In the genomic region with DNA sequence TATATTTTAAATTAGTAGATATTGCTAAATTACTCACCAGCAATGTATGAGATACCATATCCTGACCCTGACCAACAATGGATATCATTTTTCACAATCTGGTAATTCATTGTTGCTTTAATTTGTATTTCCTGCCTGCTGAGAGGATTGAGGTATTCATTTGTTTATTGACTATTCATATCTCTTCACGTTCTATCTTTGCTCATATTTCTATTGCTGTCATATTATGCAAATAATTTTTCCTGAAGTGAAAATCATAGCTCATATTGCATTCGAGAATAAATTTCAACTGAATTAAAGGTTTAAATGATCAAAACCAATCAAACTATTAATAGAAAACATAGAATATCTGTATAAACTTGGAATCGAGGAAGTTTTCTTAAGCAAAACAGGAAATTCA, we compare ENCODE assay signal across 21 cellular contexts.
"Had no signal": no experiment of that assay in that cellular context is flagged by ENCODE, and none has a peak within 500 bp of the region (broad histone marks: within the 10 kb centered on the region; RNA-seq: fewer than 3 reads in every experiment).

No MANE protein-coding gene starts in this region.

- H3K9me3 ChIP-seq: esophagus muscularis mucosa, mucosa of descending colon, psoas muscle, suprapubic skin, transverse colon, vagina had no signal

- H3K27me3 Mint-ChIP-seq: activated B cell treated with CpG ODN at 0.5 μM for 24 hours; activated CD4-positive, alpha-beta memory T cell treated with anti-CD3 and anti-CD28 coated beads, Interleukin-2, amount 10 ng/mL, durations not matched to agents 7 days and 5 days; activated CD8-positive, alpha-beta memory T cell treated with anti-CD3 and anti-CD28 coated beads, Interleukin-2, amount 10 ng/mL, durations not matched to agents 7 days and 5 days; central memory CD8-positive, alpha-beta T cell; naive B cell; stimulated activated naive CD8-positive, alpha-beta T cell treated with anti-CD3 and anti-CD28 coated beads, Interleukin-15, amount 100 ng/mL, for 72 hours had no signal

- ATAC-seq: activated CD8-positive, alpha-beta memory T cell treated with anti-CD3 and anti-CD28 coated beads, Interleukin-2, amount 10 ng/mL, durations not matched to agents 7 days and 5 days; mucosa of descending colon; psoas muscle; right cardiac atrium; stimulated activated naive CD8-positive, alpha-beta T cell treated with anti-CD3 and anti-CD28 coated beads, Interleukin-15, amount 100 ng/mL, for 72 hours had no signal

- H3K27me3 ChIP-seq: esophagus muscularis mucosa, suprapubic skin, transverse colon, vagina had no signal

- DNase-seq: activated B cell treated with CpG ODN at 0.5 μM for 24 hours; activated CD4-positive, alpha-beta memory T cell treated with anti-CD3 and anti-CD28 coated beads, Interleukin-2, amount 10 ng/mL, durations not matched to agents 7 days and 5 days; activated CD4-positive, alpha-beta T cell treated with anti-CD3 and anti-CD28 coated beads for 48 hours; activated CD8-positive, alpha-beta memory T cell treated with anti-CD3 and anti-CD28 coated beads, Interleukin-2, amount 10 ng/mL, durations not matched to agents 7 days and 5 days; activated naive CD4-positive, alpha-beta T cell treated with anti-CD3 and anti-CD28 coated beads for 36 hours; aorta; effector CD4-positive, alpha-beta T cell; mesenchymal stem cell; mucosa of descending colon; naive B cell; psoas muscle; right cardiac atrium; stimulated activated naive CD8-positive, alpha-beta T cell treated with anti-CD3 and anti-CD28 coated beads, Interleukin-15, amount 100 ng/mL, for 72 hours; T-helper 9 cell; transverse colon had no signal

- H3K9me3 Mint-ChIP-seq: activated CD4-positive, alpha-beta memory T cell treated with anti-CD3 and anti-CD28 coated beads, Interleukin-2, amount 10 ng/mL, durations not matched to agents 7 days and 5 days; activated naive CD4-positive, alpha-beta T cell treated with anti-CD3 and anti-CD28 coated beads for 36 hours; activated T-helper 2 cell treated with anti-CD3 and anti-CD28 coated beads, Interferon-gamma antibody, Interleukin-2, Interleukin-4, amounts not matched to agents 10 μg/mL and 5 μg/mL and 100 μg/mL, durations not matched to agents 14 hours and 24 hours and 36 hours; central memory CD8-positive, alpha-beta T cell; naive B cell; stimulated activated naive CD8-positive, alpha-beta T cell treated with anti-CD3 and anti-CD28 coated beads, Interleukin-15, amount 100 ng/mL, for 72 hours had no signal

- H3K27ac Mint-ChIP-seq: activated B cell treated with CpG ODN at 0.5 μM for 24 hours; activated CD4-positive, alpha-beta memory T cell treated with anti-CD3 and anti-CD28 coated beads, Interleukin-2, amount 10 ng/mL, durations not matched to agents 7 days and 5 days; activated CD8-positive, alpha-beta memory T cell treated with anti-CD3 and anti-CD28 coated beads, Interleukin-2, amount 10 ng/mL, durations not matched to agents 7 days and 5 days; activated naive CD4-positive, alpha-beta T cell treated with anti-CD3 and anti-CD28 coated beads for 36 hours; activated T-helper 2 cell treated with anti-CD3 and anti-CD28 coated beads, Interferon-gamma antibody, Interleukin-2, Interleukin-4, amounts not matched to agents 10 μg/mL and 5 μg/mL and 100 μg/mL, durations not matched to agents 14 hours and 24 hours and 36 hours; stimulated activated naive CD8-positive, alpha-beta T cell treated with anti-CD3 and anti-CD28 coated beads, Interleukin-15, amount 100 ng/mL, for 72 hours had no signal

- H3K4me3 ChIP-seq: coronary artery, esophagus muscularis mucosa, mucosa of descending colon, psoas muscle, suprapubic skin, transverse colon, vagina had no signal

- H3K4me3 Mint-ChIP-seq: activated B cell treated with CpG ODN at 0.5 μM for 24 hours; activated CD4-positive, alpha-beta memory T cell treated with anti-CD3 and anti-CD28 coated beads, Interleukin-2, amount 10 ng/mL, durations not matched to agents 7 days and 5 days; activated CD8-positive, alpha-beta memory T cell treated with anti-CD3 and anti-CD28 coated beads, Interleukin-2, amount 10 ng/mL, durations not matched to agents 7 days and 5 days; activated naive CD4-positive, alpha-beta T cell treated with anti-CD3 and anti-CD28 coated beads for 36 hours; central memory CD8-positive, alpha-beta T cell; stimulated activated naive CD8-positive, alpha-beta T cell treated with anti-CD3 and anti-CD28 coated beads, Interleukin-15, amount 100 ng/mL, for 72 hours had no signal

- H3K27ac ChIP-seq: coronary artery, esophagus muscularis mucosa, psoas muscle, suprapubic skin, transverse colon, vagina had no signal

- H3K4me1 ChIP-seq: psoas muscle, suprapubic skin, vagina had no signal

- H3K4me1 Mint-ChIP-seq: activated CD8-positive, alpha-beta memory T cell treated with anti-CD3 and anti-CD28 coated beads, Interleukin-2, amount 10 ng/mL, durations not matched to agents 7 days and 5 days had no signal
